In the genomic region with DNA sequence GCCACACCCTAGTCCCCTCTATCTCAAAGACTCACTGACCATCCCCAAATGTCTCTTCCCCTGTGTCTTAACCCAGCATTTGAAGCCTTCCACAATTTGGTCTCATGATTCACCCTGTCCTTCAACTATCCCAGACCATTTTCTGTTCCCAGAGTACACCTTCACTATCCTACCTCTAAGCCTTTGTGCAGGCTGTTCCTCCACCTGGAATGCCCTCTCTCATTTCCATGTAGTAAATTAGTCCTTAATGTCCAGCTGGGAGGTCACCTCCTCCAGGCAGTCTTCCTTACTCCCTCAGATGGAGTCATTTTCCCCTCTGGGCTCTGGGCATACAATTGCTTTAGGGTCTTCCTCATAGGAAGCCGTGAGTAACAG, we compare ENCODE assay signal across 22 cellular contexts. TPM values are rescaled to one million over a fixed set of nuclear protein-coding genes. Genes with fewer than 3 reads are reported as not detected.
DNase-seq lines count a peak whose midpoint lies in the region; ATAC-seq, FAIRE-seq and TF ChIP-seq lines count a peak whose summit lies in the region.
"Had no signal": no experiment of that assay in that cellular context is flagged by ENCODE, and none has a peak within 500 bp of the region (broad histone marks: within the 10 kb centered on the region; RNA-seq: fewer than 3 reads in every experiment).

No MANE protein-coding gene starts in this region.

- H3K9me1 ChIP-seq in K562 (ENCODE audit: control insufficient read depth, insufficient read depth, low read length): no peaks in the 10 kb centered on the region

- peak; percentile 13 for TF ChIP-seq EP300 in K562 (IDR thresholded peaks at IDR 0.05; ENCODE audit: low read length)

- WGBS in mammary epithelial cell (ENCODE audit: low coverage, missing lambda C conversion rate): 100% methylated on average over 1 of the region's 1 CpG
- WGBS in K562 (ENCODE audit: insufficient coverage, low coverage, missing lambda C conversion rate): 11% methylated on average over 1 of the region's 1 CpG

- TF ChIP-seq POLR2A in K562 (conservative IDR thresholded peaks at IDR 0.05): no peak
- no peak for TF ChIP-seq POLR2A in gastrocnemius medialis (IDR thresholded peaks at IDR 0.05)

- dilution Hi-C loops in mammary epithelial cell (cut with HindIII; ENCODE audit: low sequenced_read_pairs): loop anchor here (5.0 kb wide), 1 partner anchor 79 kb away; no protein-coding TSS in a partner anchor

- H3K36me3 Mint-ChIP-seq in MCF 10A (ENCODE audit: insufficient read depth, unreplicated experiment): no peaks in the 10 kb centered on the region
- H3K36me3 Mint-ChIP-seq in stimulated activated effector memory CD8-positive, alpha-beta T cell treated with anti-CD3 and anti-CD28 coated beads, Interleukin-12 subunit alpha, Interleukin-12 subunit beta, amount 100 ng/mL, for 72 hours: peaks cover 11% of the 10 kb centered on the region
- H3K36me3 Mint-ChIP-seq: naive thymus-derived CD8-positive, alpha-beta T cell had no signal

- H2AFZ ChIP-seq in mammary epithelial cell (ENCODE audit: low read depth, low read length) (peak overlapping the region; percentile 11), K562 (ENCODE audit: low read depth, low read length) (peak overlapping the region; percentile 82)
- H2AFZ ChIP-seq: parathyroid adenoma had no signal

- H3K36me3 ChIP-seq in mammary epithelial cell (ENCODE audit: insufficient read depth, low read length) (no peaks in the 10 kb centered on the region), KOPT-K1 (ENCODE audit: insufficient read depth, low read length) (no peaks in the 10 kb centered on the region), K562 (ENCODE audit: control insufficient read depth, insufficient read depth, low read length) (no peaks in the 10 kb centered on the region), gastrocnemius medialis (no peaks in the 10 kb centered on the region)
- H3K36me3 ChIP-seq: ascending aorta, esophagus muscularis mucosa, tibial artery had no signal

- H3K9ac ChIP-seq in mammary epithelial cell (ENCODE audit: insufficient read depth, low read length) (no peak overlapping the region), K562 (ENCODE audit: insufficient read depth in 1 of 2, low read depth in 2 of 2, low read length in 2 of 2) (peak overlapping the region; percentile 82 to 83; a peak in 3 of 4 replicates)
- H3K9ac ChIP-seq: KMS-11, parathyroid adenoma had no signal

- H3K9me3 Mint-ChIP-seq in MCF 10A (ENCODE audit: unreplicated experiment): no peaks in the 10 kb centered on the region
- H3K9me3 Mint-ChIP-seq in stimulated activated effector memory CD8-positive, alpha-beta T cell treated with anti-CD3 and anti-CD28 coated beads, Interleukin-12 subunit alpha, Interleukin-12 subunit beta, amount 100 ng/mL, for 72 hours: no peaks in the 10 kb centered on the region
- H3K9me3 Mint-ChIP-seq: central memory CD8-positive, alpha-beta T cell; naive thymus-derived CD8-positive, alpha-beta T cell had no signal

- H3K79me2 ChIP-seq in mammary epithelial cell (ENCODE audit: insufficient read depth, low read length): peaks cover 11% of the 10 kb centered on the region
- peaks cover 27% of the 10 kb centered on the region for H3K79me2 ChIP-seq in K562 (ENCODE audit: control insufficient read depth, insufficient read depth, low read length)
- H3K79me2 ChIP-seq: parathyroid adenoma had no signal

- H3K27me3 ChIP-seq in mammary epithelial cell (ENCODE audit: insufficient read depth, low read length) (no peaks in the 10 kb centered on the region), K562 (ENCODE audit: control insufficient read depth in 2 of 2, insufficient read depth in 2 of 2, low read length in 2 of 2) (no peaks in the 10 kb centered on the region), gastrocnemius medialis (no peaks in the 10 kb centered on the region)
- H3K27me3 ChIP-seq: ascending aorta, esophagus muscularis mucosa, tibial artery had no signal

- BruUV-seq in mammary epithelial cell (replicated peaks; lab: Mats Ljungman, UMichigan) (no TSS peak), MCF 10A (replicated peaks; lab: Mats Ljungman, UMichigan) (no TSS peak), K562 (replicated peaks; lab: Mats Ljungman, UMichigan) (no TSS peak)

- no peak overlapping the region for H3K27ac ChIP-seq in mammary epithelial cell (ENCODE audit: insufficient read depth, low read depth, low read length)
- peak overlapping the region; percentile 75 for H3K27ac ChIP-seq in KOPT-K1 (ENCODE audit: low read depth, low read length, poor library complexity, severe bottlenecking)
- peak overlapping the region; percentile 98 for H3K27ac ChIP-seq in K562 (ENCODE audit: extremely low read depth, low read depth, low read length)
- no peak overlapping the region for H3K27ac ChIP-seq in gastrocnemius medialis
- H3K27ac ChIP-seq: esophagus muscularis mucosa, KMS-11, parathyroid adenoma had no signal

- H3K27ac Mint-ChIP-seq in MCF 10A (ENCODE audit: low read depth, unreplicated experiment): no peak overlapping the region
- H3K27ac Mint-ChIP-seq in stimulated activated effector memory CD8-positive, alpha-beta T cell treated with anti-CD3 and anti-CD28 coated beads, Interleukin-12 subunit alpha, Interleukin-12 subunit beta, amount 100 ng/mL, for 72 hours: peak overlapping the region; percentile 86

- no peak for TF ChIP-seq RAD21 in K562 (CRISPR knock-in tag; conservative IDR thresholded peaks at IDR 0.05 in 1 of 2, IDR thresholded peaks at IDR 0.05 in 1 of 2)

- in situ Hi-C loops in mammary epithelial cell (cut with MboI; ENCODE audit: low sequenced_read_pairs in 2 of 2) (loop anchor here (5.0 to 25.0 kb wide), 4 partner anchors 149 to 314 kb away; a partner anchor contains a TSS), K562 (cut with MboI) (loop anchor here (5.0 kb wide), 2 partner anchors 149 to 314 kb away; no protein-coding TSS in a partner anchor), gastrocnemius medialis (cut with MboI; ENCODE audit: low sequenced_read_pairs in 4 of 4) (loop anchor here (5.0 to 25.0 kb wide), 9 partner anchors 102 to 1829 kb away; a partner anchor contains a TSS)

- no peak overlapping the region for H3K4me3 Mint-ChIP-seq in MCF 10A (ENCODE audit: unreplicated experiment)
- H3K4me3 Mint-ChIP-seq in stimulated activated effector memory CD8-positive, alpha-beta T cell treated with anti-CD3 and anti-CD28 coated beads, Interleukin-12 subunit alpha, Interleukin-12 subunit beta, amount 100 ng/mL, for 72 hours: no peak overlapping the region
- H3K4me3 Mint-ChIP-seq: CD4-positive, alpha-beta memory T cell; central memory CD8-positive, alpha-beta T cell had no signal

- H3K4me1 ChIP-seq in mammary epithelial cell (ENCODE audit: insufficient read depth, low read length) (peaks cover 25% of the 10 kb centered on the region), K562 (replicated peaks in 1 of 2; ENCODE audit: control insufficient read depth in 2 of 2, insufficient read depth in 2 of 2, low read length in 2 of 2) (peaks cover 49 to 67% of the 10 kb centered on the region in 2 experiments), gastrocnemius medialis (peaks cover 18 to 23% of the 10 kb centered on the region in 2 donors)
- H3K4me1 ChIP-seq: parathyroid adenoma had no signal

- H4K20me1 ChIP-seq in mammary epithelial cell (ENCODE audit: insufficient read depth, low read length): no peaks in the 10 kb centered on the region
- no peaks in the 10 kb centered on the region; the same call in 1 of the 2 replicates for H4K20me1 ChIP-seq in K562 (replicated peaks; ENCODE audit: control insufficient read depth, insufficient read depth, low read length)

- POLR2A ChIA-PET in MCF 10A (lab: Yijun Ruan, JAX) (interaction anchor here (2.1 to 3.2 kb wide), 2 partner anchors 31 to 151 kb away, joined by 13 to 22 read pairs; a partner anchor contains a TSS), K562 (lab: Yijun Ruan, JAX) (interaction anchor here (0.9 to 4.6 kb wide), 11 partner anchors 11 to 314 kb away, joined by 3 to 68 read pairs (median 11); a partner anchor contains a TSS)

- FAIRE-seq in K562 (lab: Jason Lieb, UNC): no peak
- FAIRE-seq: GM19239 had no signal

- TF ChIP-seq CTCF in mammary epithelial cell (conservative IDR thresholded peaks at IDR 0.05 in 1 of 2, IDR thresholded peaks at IDR 0.05 in 1 of 2; ENCODE audit: extremely low read depth in 1 of 2, insufficient read depth in 1 of 2, low read depth in 1 of 2, low read length in 2 of 2): no peak
- no peak for TF ChIP-seq CTCF in MCF 10A (IDR thresholded peaks at IDR 0.05; ENCODE audit: unreplicated experiment)
- no peak for TF ChIP-seq CTCF in K562 (IDR thresholded peaks at IDR 0.05 in 2 of 3, conservative IDR thresholded peaks at IDR 0.05 in 1 of 3; ENCODE audit: insufficient read depth in 2 of 3, low read depth in 1 of 3, low read length in 3 of 3)
- no peak for TF ChIP-seq CTCF in gastrocnemius medialis (IDR thresholded peaks at IDR 0.05 in 4 of 5, conservative IDR thresholded peaks at IDR 0.05 in 1 of 5)

- no peaks in the 10 kb centered on the region for H3K27me3 Mint-ChIP-seq in MCF 10A (ENCODE audit: insufficient read depth, unreplicated experiment)
- H3K27me3 Mint-ChIP-seq: central memory CD8-positive, alpha-beta T cell; naive thymus-derived CD8-positive, alpha-beta T cell had no signal

- H3K4me2 ChIP-seq in mammary epithelial cell (ENCODE audit: insufficient read depth, low read depth, low read length): no peak overlapping the region
- peak overlapping the region; percentile 82 for H3K4me2 ChIP-seq in K562 (ENCODE audit: insufficient read depth, low read length)
- H3K4me2 ChIP-seq: KMS-11 had no signal

- ATAC-seq in K562 (no peak), gastrocnemius medialis (no peak)
- no peak for ATAC-seq in stimulated activated effector memory CD8-positive, alpha-beta T cell treated with anti-CD3 and anti-CD28 coated beads, Interleukin-12 subunit alpha, Interleukin-12 subunit beta, amount 100 ng/mL, for 72 hours
- ATAC-seq: naive thymus-derived CD8-positive, alpha-beta T cell; Right ventricle myocardium inferior had no signal

- intact Hi-C loops in mammary epithelial cell (cut with micrococcal nuclease) (loop anchor here (2.0 kb wide), 1 partner anchor 1826 kb away; no protein-coding TSS in a partner anchor), MCF 10A (cut with micrococcal nuclease) (loop anchor here (10.0 kb wide), 1 partner anchor 1822 kb away; no protein-coding TSS in a partner anchor), K562 (cut with micrococcal nuclease) (loop anchor here (1.0 to 5.0 kb wide), 2 partner anchors 99 to 299 kb away; no protein-coding TSS in a partner anchor), gastrocnemius medialis (cut with DNase I; ENCODE audit: low total_unique reads) (loop anchor here (2.0 to 10.0 kb wide), 6 partner anchors 239 to 1832 kb away; a partner anchor contains a TSS)

- H3K4me3 ChIP-seq in mammary epithelial cell (replicated peaks in 1 of 3; ENCODE audit: insufficient read depth in 1 of 3, low read depth in 2 of 3, low read length in 3 of 3) (no peak overlapping the region), K562 (peak overlapping the region; percentile 6; the same call in 1 of the 2 replicates), gastrocnemius medialis (no peak overlapping the region)
- H3K4me3 ChIP-seq: ascending aorta, esophagus muscularis mucosa, tibial artery had no signal

- no peak for DNase-seq in mammary epithelial cell
- DNase-seq in MCF 10A (ENCODE audit: unreplicated experiment): no peak
- DNase-seq in K562 (ENCODE audit: extremely low read depth in 1 of 4, low spot score in 3 of 4): no peak
- DNase-seq in stimulated activated effector memory CD8-positive, alpha-beta T cell treated with anti-CD3 and anti-CD28 coated beads, Interleukin-12 subunit alpha, Interleukin-12 subunit beta, amount 100 ng/mL, for 72 hours (ENCODE audit: low spot score in 2 of 2): no peak
- DNase-seq in amygdala (lab: John Stamatoyannopoulos, UW): no peak
- no peak for DNase-seq in middle frontal gyrus (ENCODE audit: extremely low spot score, low spot score)
- DNase-seq in gastrocnemius medialis: no peak
- DNase-seq: activated CD4-positive, alpha-beta T cell treated with anti-CD3 and anti-CD28 coated beads for 4 hours; activated gamma-delta T cell treated with Interleukin-2 at 50 U/mL for 16 hours; CD4-positive, alpha-beta memory T cell; naive thymus-derived CD8-positive, alpha-beta T cell; NCI-H1092; NCI-H2081; tibial artery had no signal

- H3K9me3 ChIP-seq in mammary epithelial cell (replicated peaks; ENCODE audit: insufficient read depth, low read length): no peaks in the 10 kb centered on the region
- no peaks in the 10 kb centered on the region for H3K9me3 ChIP-seq in KOPT-K1 (ENCODE audit: insufficient read depth, low read length, poor library complexity, severe bottlenecking)
- no peaks in the 10 kb centered on the region for H3K9me3 ChIP-seq in K562 (replicated peaks; ENCODE audit: control insufficient read depth, insufficient read depth, low read depth, low read length)
- H3K9me3 ChIP-seq in gastrocnemius medialis: no peaks in the 10 kb centered on the region
- H3K9me3 ChIP-seq: ascending aorta, esophagus muscularis mucosa, tibial artery had no signal

- peaks cover 37% of the 10 kb centered on the region for H3K4me1 Mint-ChIP-seq in MCF 10A (ENCODE audit: insufficient read depth, unreplicated experiment)
- H3K4me1 Mint-ChIP-seq in stimulated activated effector memory CD8-positive, alpha-beta T cell treated with anti-CD3 and anti-CD28 coated beads, Interleukin-12 subunit alpha, Interleukin-12 subunit beta, amount 100 ng/mL, for 72 hours: peaks cover 42% of the 10 kb centered on the region

- CTCF ChIA-PET in mammary epithelial cell (lab: Charles Lee; ENCODE audit: low non-redundant PET): interaction anchor here (1.6 kb wide), 1 partner anchor 319 kb away, joined by 20 read pairs; no protein-coding TSS in a partner anchor
- CTCF ChIA-PET in MCF 10A (lab: Yijun Ruan, JAX): interaction anchor here (0.6 to 11.8 kb wide), 5 partner anchors 150 to 411 kb away, joined by 3 to 311 read pairs (median 3); no protein-coding TSS in a partner anchor
- CTCF ChIA-PET in K562 (lab: Yijun Ruan, JAX; ENCODE audit: low intra/inter-chr PET ratio): interaction anchor here (1.0 to 4.0 kb wide), 3 partner anchors 138 to 319 kb away, joined by 4 to 61 read pairs (median 35); no protein-coding TSS in a partner anchor

RNA-seq across cellular contexts. Expression of a gene that starts 31.1 kb away (rescaled TPM):
- total RNA-seq in mammary epithelial cell: 10 to 100 TPM; 20.6 to 23.7 TPM
- polyA plus RNA-seq in mammary epithelial cell: 9.6 TPM
- polyA minus RNA-seq in mammary epithelial cell: 27.8 TPM
- total RNA-seq in MCF 10A (2022): 15.0 and 23.0 TPM in 2 replicates
- 277 and 637 TPM in 2 replicates for total RNA-seq in K562 (2011; cell fraction: chromatin; rRNA removed; ENCODE audit: low replicate concordance)
- total RNA-seq in K562 (2011; cell fraction: nucleolus; rRNA removed): 152 and 208 TPM in 2 replicates
- 354 and 569 TPM in 2 replicates for total RNA-seq in K562 (2011; cell fraction: nucleoplasm; rRNA removed)
- 141 and 146 TPM in 2 replicates for total RNA-seq in K562 (2014; rRNA removed)
- 169 and 175 TPM in 2 replicates for total RNA-seq in K562 (2014; rRNA removed; fragmentation: Illumina TruSeq; extraction: Trizol)
- total RNA-seq in K562 (2015; rRNA removed; fragmentation: Illumina TruSeq; extraction: Trizol): 186 and 188 TPM in 2 replicates
- total RNA-seq in K562 (2021): 141 and 147 TPM in 2 replicates
- 185 and 213 TPM in 2 replicates for polyA plus RNA-seq in K562 (2011; rRNA removed)
- polyA plus RNA-seq in K562 (2011; cell fraction: cytosol; rRNA removed): 72.3 and 123 TPM in 2 replicates
- 68.9 and 82.0 TPM in 2 replicates for polyA plus RNA-seq in K562 (2011; cell fraction: nucleus; rRNA removed)
- polyA plus RNA-seq in K562 (2012): 89.0 and 98.6 TPM in 2 replicates
- 150 and 201 TPM in 2 replicates for polyA plus RNA-seq in K562 (2014; fragmentation: Illumina TruSeq; extraction: Trizol)
- 1 to 10 TPM; 3.7 to 7.0 TPM for polyA plus RNA-seq in K562 (2014; fragmentation: Nextera tagmentation; extraction: Ambion mirVana)
- polyA plus RNA-seq in K562 (2014; rRNA removed): 105 and 123 TPM in 2 replicates
- polyA minus RNA-seq in K562 (2011; rRNA and poly(A)+ RNA removed): 313 and 341 TPM in 2 replicates
- 113 and 123 TPM in 2 replicates for polyA minus RNA-seq in K562 (2011; cell fraction: cytosol; rRNA and poly(A)+ RNA removed)
- polyA minus RNA-seq in K562 (2011; cell fraction: nucleus; rRNA and poly(A)+ RNA removed): 54.0 and 104 TPM in 2 replicates
- 10 to 100 TPM; 19.5 to 28.6 (median 23.6) TPM for total RNA-seq in gastrocnemius medialis

Comparison
In these comparisons a context has a peak if more than half of its experiments do, and no peak if none do; other contexts are left out.
1. H3K27ac ChIP-seq: peak in KOPT-K1 (single experiment) and K562 (single experiment); none in mammary epithelial cell (single experiment) and gastrocnemius medialis (0 of 4).